ENCODE assay signal across 8 cellular contexts in the genomic region with DNA sequence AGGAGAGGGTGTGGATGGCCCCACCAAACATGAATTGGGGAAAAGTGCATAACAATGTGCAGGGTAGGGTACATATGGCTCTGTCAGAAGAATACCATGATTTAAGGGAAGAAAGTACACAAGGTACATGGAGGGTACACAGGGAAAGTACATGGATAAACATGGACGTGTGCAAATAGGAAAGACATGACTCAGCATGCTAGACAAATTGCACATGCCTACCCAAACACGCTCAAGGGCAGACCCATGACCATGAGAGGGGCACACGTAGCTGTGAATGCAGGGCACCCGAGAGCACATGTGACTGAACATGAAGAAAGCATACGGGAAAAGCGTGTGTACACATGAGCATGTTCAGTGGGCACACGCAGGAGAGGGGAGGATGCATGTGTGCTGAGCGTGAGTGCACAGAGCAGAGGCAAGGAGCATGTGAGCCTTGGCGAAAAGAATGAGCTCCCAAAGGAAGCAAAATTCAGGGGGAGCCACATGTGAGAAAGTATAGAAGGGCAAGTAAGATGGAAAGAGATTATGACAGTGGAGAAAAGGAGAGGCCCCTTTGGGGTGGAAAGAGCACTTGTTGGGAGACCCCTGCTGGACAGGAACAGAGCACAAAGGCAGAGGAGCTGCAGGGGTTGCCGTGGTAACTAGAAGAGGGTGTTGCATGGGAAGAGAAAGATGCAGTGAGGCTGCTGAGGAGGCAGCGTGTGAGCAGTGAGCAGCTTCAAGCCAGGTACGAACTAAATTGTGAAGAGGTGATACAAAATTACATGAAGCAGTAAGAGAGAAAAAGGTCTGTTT. TPM values are rescaled to one million over a fixed set of nuclear protein-coding genes. Genes with fewer than 3 reads are reported as not detected.
DNase-seq lines count a peak whose midpoint lies in the region; ATAC-seq, FAIRE-seq and TF ChIP-seq lines count a peak whose summit lies in the region.

No MANE protein-coding gene starts in this region.

- peak overlapping the region; percentile 64 for H3K14ac ChIP-seq in neuronal stem cell (ENCODE audit: low read length)

- in situ Hi-C loops in astrocyte of the cerebellum (cut with HindIII; ENCODE audit: low sequenced_read_pairs): no loop called here

- no peak overlapping the region for H2BK15ac ChIP-seq in neuronal stem cell (ENCODE audit: low read length)

- peak overlapping the region; percentile 25 for H2BK12ac ChIP-seq in neuronal stem cell (ENCODE audit: low read length)

- WGBS in neuronal stem cell (ENCODE audit: extremely low coverage in 2 of 2, insufficient read length in 2 of 2, insufficient replicate concordance in 1 of 2), 2 donors: no CpG with 5 or more reads among the region's 12 CpGs

- H2AK5ac ChIP-seq in neuronal stem cell (ENCODE audit: low read depth, low read length): no peak overlapping the region

- TF ChIP-seq CTCF in Loucy (conservative IDR thresholded peaks at IDR 0.05; ENCODE audit: low read length) (peak; percentile 64), astrocyte of the cerebellum (IDR thresholded peaks at IDR 0.05; ENCODE audit: low read depth, low read length, missing control alignments) (peak; percentile 37)

- H3K9me2 ChIP-seq in Loucy (replicated peaks; ENCODE audit: low read depth, low read length): no peaks in the 10 kb centered on the region

- H3K4me3 ChIP-seq in Loucy (ENCODE audit: low read length, poor library complexity, severe bottlenecking) (no peak overlapping the region), astrocyte of the cerebellum (ENCODE audit: low read depth, low read length) (no peak overlapping the region), neuronal stem cell (ENCODE audit: low read length in 2 of 2) (no peak overlapping the region)

- no peaks in the 10 kb centered on the region for H3K79me2 ChIP-seq in Loucy (ENCODE audit: insufficient read depth, low read length)

- H3K23ac ChIP-seq in neuronal stem cell (ENCODE audit: low read depth, low read length, poor library complexity): peak overlapping the region; percentile 18

- H3K36me3 ChIP-seq in Loucy (ENCODE audit: insufficient read depth, low read length): no peaks in the 10 kb centered on the region; the same call in 1 of the 2 replicates
- peaks cover 59 to 91% of the 10 kb centered on the region in 2 donors for H3K36me3 ChIP-seq in neuronal stem cell (replicated peaks in 1 of 2; ENCODE audit: control insufficient read depth in 2 of 2, insufficient read depth in 2 of 2, low read length in 2 of 2)

- no peak overlapping the region for H4K91ac ChIP-seq in neuronal stem cell (ENCODE audit: low read depth, low read length, poor library complexity)

- no peaks in the 10 kb centered on the region for H4K20me1 ChIP-seq in Loucy (ENCODE audit: insufficient read depth, low read length, poor library complexity, severe bottlenecking)

- H3K4ac ChIP-seq in neuronal stem cell (ENCODE audit: low read length): no peak overlapping the region

- H2BK5ac ChIP-seq in neuronal stem cell (ENCODE audit: low read length): no peak overlapping the region

- H3K4me2 ChIP-seq in Loucy (ENCODE audit: low read depth, low read length, poor library complexity, severe bottlenecking): no peak overlapping the region
- no peak overlapping the region for H3K4me2 ChIP-seq in neuronal stem cell (ENCODE audit: insufficient read depth, low read length, poor library complexity, severe bottlenecking)

- DNase-seq in SIG-M5 treated with dmso at 0.1 percent for 504 hours (lab: John Stamatoyannopoulos, UW; ENCODE audit: unreplicated experiment): peak; percentile 28
- DNase-seq in SIG-M5 (lab: John Stamatoyannopoulos, UW): no peak
- no peak for DNase-seq in astrocyte of the cerebellum (ENCODE audit: low read depth)
- no peak for DNase-seq in neuronal stem cell (ENCODE audit: low spot score)
- DNase-seq in frontal cortex (ENCODE audit: low spot score in 2 of 2): no peak
- no peak for DNase-seq in ureter (ENCODE audit: low spot score)

- H2AFZ ChIP-seq in Loucy (ENCODE audit: low read length) (no peak overlapping the region), neuronal stem cell (ENCODE audit: low read length) (no peak overlapping the region)

- FAIRE-seq in frontal cortex (lab: Jason Lieb, UNC): no peak

- H3F3A ChIP-seq in Loucy (ENCODE audit: low read depth): no peaks in the 10 kb centered on the region

- ATAC-seq in HG02970 (IDR thresholded peaks at IDR 0.05; ENCODE audit: low FRiP score, unreplicated experiment): no peak

- H3K4me1 ChIP-seq in Loucy (ENCODE audit: insufficient read depth, low read length, poor library complexity, severe bottlenecking): no peaks in the 10 kb centered on the region
- H3K4me1 ChIP-seq in neuronal stem cell (ENCODE audit: control insufficient read depth in 2 of 2, insufficient read depth in 1 of 2, low read depth in 1 of 2, low read length in 2 of 2): peaks cover 9 to 10% of the 10 kb centered on the region in 2 donors

- H2BK120ac ChIP-seq in neuronal stem cell (ENCODE audit: low read depth, low read length): no peak overlapping the region

- H3K27me3 ChIP-seq in Loucy (ENCODE audit: insufficient read depth, low read length, poor library complexity, severe bottlenecking): no peaks in the 10 kb centered on the region
- no peaks in the 10 kb centered on the region for H3K27me3 ChIP-seq in neuronal stem cell (ENCODE audit: control insufficient read depth in 3 of 3, insufficient read depth in 3 of 3, low read depth in 1 of 3, low read length in 3 of 3)

- no peaks in the 10 kb centered on the region for H3K9me3 ChIP-seq in Loucy (ENCODE audit: insufficient read depth, low read depth, low read length)
- no peaks in the 10 kb centered on the region for H3K9me3 ChIP-seq in neuronal stem cell (replicated peaks in 1 of 2; ENCODE audit: control insufficient read depth in 2 of 2, insufficient read depth in 1 of 2, low read depth in 1 of 2, low read length in 2 of 2)

- peaks cover 3% of the 10 kb centered on the region for H3K79me1 ChIP-seq in neuronal stem cell (ENCODE audit: low read depth, low read length)

- H3K9ac ChIP-seq in Loucy (ENCODE audit: low read depth, low read length, poor library complexity, severe bottlenecking): no peak overlapping the region
- H3K9ac ChIP-seq in neuronal stem cell (ENCODE audit: low read depth, low read length, poor library complexity): peak overlapping the region; percentile 67

- H3K18ac ChIP-seq in neuronal stem cell (ENCODE audit: low read length): peak overlapping the region; percentile 73

- peak overlapping the region; percentile 18 for H3K27ac ChIP-seq in neuronal stem cell (replicated peaks; ENCODE audit: low read length)

- H4K8ac ChIP-seq in neuronal stem cell (ENCODE audit: low read depth, low read length): peak overlapping the region; percentile 99

RNA-seq across cellular contexts. Expression of gene OR2H2, which starts 17.8 kb away (rescaled TPM):
- not detected for polyA plus RNA-seq in neuronal stem cell (2013, experiment 1 of 2)
- polyA plus RNA-seq in neuronal stem cell (2013, experiment 2 of 2): not detected
- not detected for total RNA-seq in frontal cortex
- not detected for total RNA-seq in ureter

RNA-seq across cellular contexts. Expression of gene GABBR1, which starts 30.2 kb away (rescaled TPM):
- polyA plus RNA-seq in neuronal stem cell (2013, experiment 1 of 2): 36.7 TPM
- polyA plus RNA-seq in neuronal stem cell (2013, experiment 2 of 2): 37.1 TPM
- total RNA-seq in frontal cortex (72.2 TPM), ureter (64.3 TPM)

RNA-seq across cellular contexts. Expression of gene UBD, which starts 43.2 kb away (rescaled TPM):
- polyA plus RNA-seq in neuronal stem cell (2013, experiment 1 of 2): 0.06 TPM
- polyA plus RNA-seq in neuronal stem cell (2013, experiment 2 of 2): 0.06 TPM
- total RNA-seq in frontal cortex (not detected), ureter (8.8 TPM)

RNA-seq across cellular contexts. Expression of gene MOG, which starts 54.1 kb away (rescaled TPM):
- polyA plus RNA-seq in neuronal stem cell (2013, experiment 1 of 2): 0.32 TPM
- 0.10 TPM for polyA plus RNA-seq in neuronal stem cell (2013, experiment 2 of 2)
- under 0.01 TPM for total RNA-seq in frontal cortex
- total RNA-seq in ureter: not detected
